ENCODE assay signal across 1 cellular context in genomic region chr15:48330045-48330840, GRCh38.
TF ChIP-seq lines count a peak whose summit lies in the region.

No MANE protein-coding gene starts in this region.

TF ChIP-seq in liver, 16 proteins besides CTCF, POLR2A, EP300 and RAD21 (continued from another document):
- no peak for TF ChIP-seq REST (IDR thresholded peaks at IDR 0.05)
- no peak for TF ChIP-seq JUND (IDR thresholded peaks at IDR 0.05)
- TF ChIP-seq FOXA1 (IDR thresholded peaks at IDR 0.05) = no peak
- TF ChIP-seq SP1 (IDR thresholded peaks at IDR 0.05) = no peak
- TF ChIP-seq FOXA2 (IDR thresholded peaks at IDR 0.05) = no peak
- no peak for TF ChIP-seq YY1 (IDR thresholded peaks at IDR 0.05)
- TF ChIP-seq NR2F2 (IDR thresholded peaks at IDR 0.05) = no peak
- no peak for TF ChIP-seq HNF4G (IDR thresholded peaks at IDR 0.05)
- no peak for TF ChIP-seq ATF3 (IDR thresholded peaks at IDR 0.05)
- TF ChIP-seq EGR1 (IDR thresholded peaks at IDR 0.05; ENCODE audit: low read depth in 2 of 2) = no peak
- no peak for TF ChIP-seq RXRA (IDR thresholded peaks at IDR 0.05)
- no peak for TF ChIP-seq TAF1 (conservative IDR thresholded peaks at IDR 0.05)
- no peak for TF ChIP-seq HNF4A (conservative IDR thresholded peaks at IDR 0.05)
- TF ChIP-seq, protein P1, sequence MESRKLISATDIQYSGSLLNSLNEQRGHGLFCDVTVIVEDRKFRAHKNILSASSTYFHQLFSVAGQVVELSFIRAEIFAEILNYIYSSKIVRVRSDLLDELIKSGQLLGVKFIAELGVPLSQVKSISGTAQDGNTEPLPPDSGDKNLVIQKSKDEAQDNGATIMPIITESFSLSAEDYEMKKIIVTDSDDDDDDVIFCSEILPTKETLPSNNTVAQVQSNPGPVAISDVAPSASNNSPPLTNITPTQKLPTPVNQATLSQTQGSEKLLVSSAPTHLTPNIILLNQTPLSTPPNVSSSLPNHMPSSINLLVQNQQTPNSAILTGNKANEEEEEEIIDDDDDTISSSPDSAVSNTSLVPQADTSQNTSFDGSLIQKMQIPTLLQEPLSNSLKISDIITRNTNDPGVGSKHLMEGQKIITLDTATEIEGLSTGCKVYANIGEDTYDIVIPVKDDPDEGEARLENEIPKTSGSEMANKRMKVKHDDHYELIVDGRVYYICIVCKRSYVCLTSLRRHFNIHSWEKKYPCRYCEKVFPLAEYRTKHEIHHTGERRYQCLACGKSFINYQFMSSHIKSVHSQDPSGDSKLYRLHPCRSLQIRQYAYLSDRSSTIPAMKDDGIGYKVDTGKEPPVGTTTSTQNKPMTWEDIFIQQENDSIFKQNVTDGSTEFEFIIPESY (IDR thresholded peaks at IDR 0.05) = no peak
- TF ChIP-seq, protein P2, sequence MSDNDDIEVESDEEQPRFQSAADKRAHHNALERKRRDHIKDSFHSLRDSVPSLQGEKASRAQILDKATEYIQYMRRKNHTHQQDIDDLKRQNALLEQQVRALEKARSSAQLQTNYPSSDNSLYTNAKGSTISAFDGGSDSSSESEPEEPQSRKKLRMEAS (IDR thresholded peaks at IDR 0.05) = no peak
